31 cellular contexts compared by ENCODE assay signal in the genomic region with DNA sequence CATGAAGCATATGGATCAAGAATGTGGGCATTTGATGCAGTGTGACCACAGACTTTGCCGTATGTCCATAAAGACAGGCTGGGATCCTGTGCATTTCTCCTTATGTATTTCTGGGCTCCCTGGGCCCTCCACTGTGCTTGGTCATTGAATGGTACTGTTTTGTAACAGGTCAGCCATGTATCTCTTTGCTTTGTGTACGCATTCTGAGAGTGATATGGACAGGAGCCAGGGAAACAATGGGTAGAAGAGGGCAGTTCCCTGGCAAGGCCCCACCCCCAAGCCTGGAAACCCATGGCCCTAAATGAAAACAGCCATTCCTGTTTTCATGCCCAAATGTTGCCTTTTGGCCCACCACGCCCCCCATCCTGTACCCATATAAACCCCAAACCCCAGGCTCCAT.
"Had no signal": no experiment of that assay in that cellular context is flagged by ENCODE, and none has a peak within 500 bp of the region (broad histone marks: within the 10 kb centered on the region; RNA-seq: fewer than 3 reads in every experiment).

No MANE protein-coding gene starts in this region.

- H3K27me3 ChIP-seq: adrenal gland, body of pancreas, breast epithelium had no signal

- H3K9me3 Mint-ChIP-seq: activated B cell treated with CpG ODN at 0.5 μM for 24 hours; activated CD4-positive, alpha-beta memory T cell treated with anti-CD3 and anti-CD28 coated beads for 36 hours; activated naive CD4-positive, alpha-beta T cell treated with anti-CD3 and anti-CD28 coated beads for 36 hours; activated naive CD4-positive, alpha-beta T cell treated with anti-CD3 and anti-CD28 coated beads, Interleukin-2, amount 50 U/mL, for 72 hours; activated T-cell treated with anti-CD3 and anti-CD28 coated beads, Interleukin-2, amount 50 U/mL, for 4 hours; activated T-helper 1 cell treated with anti-CD3 and anti-CD28 coated beads, Interleukin-12 subunit alpha, Interleukin-12 subunit beta, Interleukin-2, Interleukin-4 antibody, amounts not matched to agents 30 ng/mL and 10 ng/mL and 1 ng/mL, durations not matched to agents 14 hours and 24 hours and 36 hours had no signal

- H3K9me3 ChIP-seq: adrenal gland, body of pancreas, breast epithelium had no signal

- H3K4me1 ChIP-seq: adrenal gland, body of pancreas, breast epithelium had no signal

- H3K4me3 Mint-ChIP-seq: activated B cell treated with CpG ODN at 0.5 μM for 24 hours; activated CD4-positive, alpha-beta memory T cell treated with anti-CD3 and anti-CD28 coated beads for 36 hours; activated naive CD4-positive, alpha-beta T cell treated with anti-CD3 and anti-CD28 coated beads for 36 hours; activated T-cell treated with anti-CD3 and anti-CD28 coated beads, Interleukin-2, amount 50 U/mL, for 4 hours; activated T-helper 1 cell treated with anti-CD3 and anti-CD28 coated beads, Interleukin-12 subunit alpha, Interleukin-12 subunit beta, Interleukin-2, Interleukin-4 antibody, amounts not matched to agents 30 ng/mL and 10 ng/mL and 1 ng/mL, durations not matched to agents 14 hours and 24 hours and 36 hours had no signal

- DNase-seq: activated B cell treated with CpG ODN at 0.5 μM for 24 hours; activated CD4-positive, alpha-beta memory T cell treated with anti-CD3 and anti-CD28 coated beads for 36 hours; activated CD4-positive, alpha-beta T cell treated with anti-CD3 and anti-CD28 coated beads for 4 hours; activated CD4-positive, alpha-beta T cell treated with anti-CD3 and anti-CD28 coated beads, Interleukin-2, amount 50 U/mL, for 1 hour; activated CD4-positive, CD25-positive, alpha-beta regulatory T cell treated with anti-CD3 and anti-CD28 coated beads, Interleukin-2, amount 50 U/mL, for 72 hours; activated CD8-positive, alpha-beta memory T cell treated with anti-CD3 and anti-CD28 coated beads, Interleukin-2, amount 50 U/mL, for 4 hours; activated gamma-delta T cell treated with Interleukin-2 at 50 U/mL for 16 hours; activated naive CD4-positive, alpha-beta T cell treated with anti-CD3 and anti-CD28 coated beads for 36 hours; activated T-cell treated with anti-CD3 and anti-CD28 coated beads for 4 hours; activated T-cell treated with anti-CD3 and anti-CD28 coated beads, Interleukin-2, amount 50 U/mL, for 4 hours; adrenal gland; body of pancreas; MM.1S; MV-4-11; NCI-H1105; NCI-H1417 treated with DMSO at 0.1 percent for 48 hours; NCI-H187 treated with DMSO at 0.1 percent for 48 hours; NCI-H345; NCI-H510A; NCI-H526; OCI-M1; SW 1271; T-helper 1 cell; T-helper 2 cell; T-helper 9 cell had no signal

- H3K36me3 ChIP-seq: adrenal gland, breast epithelium had no signal

- H3K27ac Mint-ChIP-seq: activated B cell treated with CpG ODN at 0.5 μM for 24 hours; activated CD4-positive, alpha-beta memory T cell treated with anti-CD3 and anti-CD28 coated beads for 36 hours; activated naive CD4-positive, alpha-beta T cell treated with anti-CD3 and anti-CD28 coated beads for 36 hours; activated naive CD4-positive, alpha-beta T cell treated with anti-CD3 and anti-CD28 coated beads, Interleukin-2, amount 50 U/mL, for 72 hours; activated T-helper 1 cell treated with anti-CD3 and anti-CD28 coated beads, Interleukin-12 subunit alpha, Interleukin-12 subunit beta, Interleukin-2, Interleukin-4 antibody, amounts not matched to agents 30 ng/mL and 10 ng/mL and 1 ng/mL, durations not matched to agents 14 hours and 24 hours and 36 hours had no signal

- H3K4me2 ChIP-seq: KMS-11 had no signal

- H3K27ac ChIP-seq: adrenal gland, body of pancreas, breast epithelium, KMS-11, VCaP had no signal

- ATAC-seq: activated naive CD4-positive, alpha-beta T cell treated with anti-CD3 and anti-CD28 coated beads, Interleukin-2, amount 50 U/mL, for 72 hours; activated T-cell treated with anti-CD3 and anti-CD28 coated beads, Interleukin-2, amount 50 U/mL, for 4 hours; body of pancreas had no signal

- H3K36me3 Mint-ChIP-seq: activated CD4-positive, alpha-beta memory T cell treated with anti-CD3 and anti-CD28 coated beads for 36 hours; activated naive CD4-positive, alpha-beta T cell treated with anti-CD3 and anti-CD28 coated beads, Interleukin-2, amount 50 U/mL, for 72 hours had no signal

- H3K4me1 Mint-ChIP-seq: activated B cell treated with CpG ODN at 0.5 μM for 24 hours had no signal

- H3K9ac ChIP-seq: KMS-11 had no signal

- H3K4me3 ChIP-seq: adrenal gland, body of pancreas, breast epithelium had no signal

- FAIRE-seq: astrocyte had no signal
